ENCODE assay signal across 17 cellular contexts in the genomic region with DNA sequence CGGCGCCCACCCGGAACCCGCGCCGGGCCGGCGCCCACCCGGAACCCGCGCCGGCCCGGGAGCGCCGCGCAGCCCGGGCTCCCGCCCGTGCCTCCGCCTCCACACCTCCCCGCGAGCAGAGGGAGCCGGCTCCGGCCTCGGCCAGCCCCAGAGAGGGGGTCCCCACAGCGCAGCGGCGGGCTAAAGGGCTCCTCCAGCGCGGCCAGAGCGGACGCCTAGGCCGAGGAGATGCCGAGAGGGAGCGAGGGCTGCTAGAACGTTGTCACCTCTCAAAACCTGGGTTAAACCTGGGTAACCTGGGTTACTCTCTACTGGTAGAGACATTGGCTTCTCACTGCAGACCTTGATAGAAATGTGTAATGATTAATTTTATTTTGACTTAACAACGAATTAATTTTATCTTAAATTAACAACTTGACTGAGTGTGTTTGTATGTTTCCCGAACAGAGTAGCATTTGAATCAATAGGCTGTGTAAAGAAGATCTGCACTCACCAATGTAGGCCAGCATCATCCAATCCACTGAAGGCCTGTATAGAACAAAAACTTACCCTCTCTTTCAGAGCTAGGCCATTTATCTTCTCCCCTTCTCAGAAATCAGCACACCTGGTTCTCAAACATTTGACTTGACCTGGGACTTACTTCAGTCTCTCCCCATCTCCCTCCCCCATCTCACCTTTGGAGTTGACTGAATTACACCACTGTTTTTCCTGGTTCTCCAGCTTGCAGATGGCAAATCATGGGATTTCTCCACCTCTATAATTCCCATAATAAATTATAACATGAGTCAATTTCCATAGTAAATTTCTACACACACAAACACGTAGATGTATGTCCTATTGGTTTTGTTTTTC.
DNase-seq lines count a peak whose midpoint lies in the region; ATAC-seq and TF ChIP-seq lines count a peak whose summit lies in the region.
"Had no signal": no experiment of that assay in that cellular context is flagged by ENCODE, and none has a peak within 500 bp of the region (broad histone marks: within the 10 kb centered on the region; RNA-seq: fewer than 3 reads in every experiment).

No MANE protein-coding gene starts in this region.

- CTCF ChIA-PET in GM10248 (lab: Yijun Ruan, JAX): interaction anchor here (1.3 kb wide), 1 partner anchor 20 kb away, joined by 3 read pairs; no protein-coding TSS in a partner anchor

- DNase-seq in NCI-H187 treated with DMSO at 0.1 percent for 48 hours (lab: John Stamatoyannopoulos, UW) (peak; percentile 43), chondrocyte (ENCODE audit: low spot score) (no peak), left colon (peak in 1 of 2 donors; percentile 28), retina (peak; percentile 37), DMS53 treated with DMSO at 0.1 percent for 48 hours (lab: John Stamatoyannopoulos, UW; ENCODE audit: unreplicated experiment) (no peak), GM10248 (ENCODE audit: extremely low spot score) (no peak)
- DNase-seq in activated naive CD8-positive, alpha-beta T cell treated with anti-CD3 and anti-CD28 coated beads for 36 hours: no peak
- DNase-seq: activated CD8-positive, alpha-beta memory T cell treated with anti-CD3 and anti-CD28 coated beads, Interleukin-2, amount 50 U/mL, for 4 hours; MG63; naive thymus-derived CD4-positive, alpha-beta T cell; NCI-H1930; sigmoid colon; stimulated activated CD4-positive, alpha-beta T cell treated with anti-CD3 and anti-CD28 coated beads, Interleukin-4, amount 100 ng/mL, for 24 hours had no signal

- H3K9me3 Mint-ChIP-seq in chondrocyte (ENCODE audit: low read depth): peaks cover 2% of the 10 kb centered on the region
- peaks cover 10% of the 10 kb centered on the region for H3K9me3 Mint-ChIP-seq in activated naive CD8-positive, alpha-beta T cell treated with anti-CD3 and anti-CD28 coated beads for 36 hours

- intact Hi-C loops in left colon (cut with DNase I, micrococcal nuclease): no loop called here

- ATAC-seq in left colon: peak; percentile 84
- no peak for ATAC-seq in GM21447 (IDR thresholded peaks at IDR 0.05; ENCODE audit: unreplicated experiment)
- ATAC-seq: activated naive CD4-positive, alpha-beta T cell treated with anti-CD3 and anti-CD28 coated beads, Interleukin-2, amount 50 U/mL, for 72 hours; naive thymus-derived CD4-positive, alpha-beta T cell had no signal

- POLR2A ChIA-PET in GM10248 (lab: Yijun Ruan, JAX): no interaction called here

- no peak for TF ChIP-seq CTCF in chondrocyte (IDR thresholded peaks at IDR 0.05)
- no peak for TF ChIP-seq CTCF in GM10248 (IDR thresholded peaks at IDR 0.05; ENCODE audit: control extremely low read depth, extremely low read depth, low read depth, missing control alignments)

- H3K27me3 Mint-ChIP-seq in chondrocyte (ENCODE audit: low read depth): no peaks in the 10 kb centered on the region
- H3K27me3 Mint-ChIP-seq in activated naive CD8-positive, alpha-beta T cell treated with anti-CD3 and anti-CD28 coated beads for 36 hours: peaks cover 12% of the 10 kb centered on the region
- H3K27me3 Mint-ChIP-seq: central memory CD8-positive, alpha-beta T cell had no signal

- peaks cover 2% of the 10 kb centered on the region for H3K36me3 Mint-ChIP-seq in chondrocyte (ENCODE audit: low read depth)
- H3K36me3 Mint-ChIP-seq in activated naive CD8-positive, alpha-beta T cell treated with anti-CD3 and anti-CD28 coated beads for 36 hours: no peaks in the 10 kb centered on the region
- H3K36me3 Mint-ChIP-seq: naive thymus-derived CD4-positive, alpha-beta T cell had no signal

- peaks cover 11% of the 10 kb centered on the region for H3K4me1 Mint-ChIP-seq in chondrocyte (ENCODE audit: low read depth)
- no peaks in the 10 kb centered on the region for H3K4me1 Mint-ChIP-seq in activated naive CD8-positive, alpha-beta T cell treated with anti-CD3 and anti-CD28 coated beads for 36 hours
- H3K4me1 Mint-ChIP-seq: central memory CD8-positive, alpha-beta T cell; naive thymus-derived CD4-positive, alpha-beta T cell had no signal

- no peak overlapping the region for H3K27ac Mint-ChIP-seq in chondrocyte (ENCODE audit: unreplicated experiment)
- no peak overlapping the region for H3K27ac Mint-ChIP-seq in activated naive CD8-positive, alpha-beta T cell treated with anti-CD3 and anti-CD28 coated beads for 36 hours
- H3K27ac Mint-ChIP-seq: naive thymus-derived CD4-positive, alpha-beta T cell; T-helper 1 cell treated with Interleukin-12 subunit alpha and Interleukin-12 subunit beta and Interleukin-4 antibody, amounts not matched to agents 30 μg/mL and 1 μg/mL, for 36 hours had no signal

- peak overlapping the region; percentile 55 for H3K4me3 Mint-ChIP-seq in chondrocyte (ENCODE audit: unreplicated experiment)
- no peak overlapping the region for H3K4me3 Mint-ChIP-seq in activated naive CD8-positive, alpha-beta T cell treated with anti-CD3 and anti-CD28 coated beads for 36 hours
- H3K4me3 Mint-ChIP-seq: central memory CD8-positive, alpha-beta T cell; naive thymus-derived CD4-positive, alpha-beta T cell; T-helper 1 cell treated with Interleukin-12 subunit alpha and Interleukin-12 subunit beta and Interleukin-4 antibody, amounts not matched to agents 30 μg/mL and 1 μg/mL, for 36 hours had no signal

Comparison
In these comparisons a context has a peak if more than half of its experiments do, and no peak if none do; other contexts are left out.
1. DNase-seq: peak in NCI-H187 treated with DMSO at 0.1 percent for 48 hours (single experiment) and retina (single experiment); none in chondrocyte (single experiment), DMS53 treated with DMSO at 0.1 percent for 48 hours (single experiment), activated naive CD8-positive, alpha-beta T cell treated with anti-CD3 and anti-CD28 coated beads for 36 hours (single experiment) and GM10248 (single experiment).